In the genomic region with DNA sequence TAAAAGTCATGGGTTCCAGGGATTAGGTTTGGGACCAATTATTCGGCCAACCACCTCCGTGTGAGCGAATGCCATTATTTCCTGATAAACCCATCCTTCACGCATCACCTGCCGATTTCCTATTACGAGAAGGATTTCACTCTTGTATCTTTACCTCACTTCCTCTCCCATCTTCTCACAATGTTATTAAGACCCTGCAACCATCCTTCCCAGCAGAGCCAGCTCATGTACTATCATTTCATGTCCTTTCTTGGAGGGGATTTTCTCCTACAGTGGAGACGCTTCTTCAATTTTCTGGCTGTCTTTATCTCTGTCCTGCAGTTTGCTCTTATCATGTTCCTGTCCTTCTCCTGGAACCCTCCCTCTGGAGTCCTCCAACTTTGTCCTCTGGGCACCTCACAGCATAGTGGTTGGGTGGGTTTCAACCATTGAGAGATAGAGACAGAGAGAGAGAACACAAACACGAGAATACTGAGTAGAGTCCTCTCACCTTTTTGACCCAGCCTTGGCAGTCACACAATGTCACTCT, we compare ENCODE assay signal across 1 cellular context.
TF ChIP-seq lines count a peak whose summit lies in the region.

No MANE protein-coding gene starts in this region.

TF ChIP-seq in K562, 482 proteins besides CTCF, POLR2A, EP300 and RAD21 (continued from another document and continues in another):
- TF ChIP-seq CHAMP1 (IDR thresholded peaks at IDR 0.05) = 0 out of 2 replicates have a peak, but pooled peaks have one; percentile 26
- no peak for TF ChIP-seq SAFB (IDR thresholded peaks at IDR 0.05; ENCODE audit: borderline replicate concordance, low read depth, low read length)
- peak; percentile 73 for TF ChIP-seq CBFA2T2 (conservative IDR thresholded peaks at IDR 0.05)
- 0 out of 2 replicates have a peak, but pooled peaks have one; percentile 25 for TF ChIP-seq NFIC (IDR thresholded peaks at IDR 0.05)
- no peak for TF ChIP-seq STAT5A (IDR thresholded peaks at IDR 0.05; ENCODE audit: borderline replicate concordance, low read length)
- peak in 1 of 2 experiments; percentile 24; a peak in 1 of 4 replicates for TF ChIP-seq RCOR1 (IDR thresholded peaks at IDR 0.05; ENCODE audit: borderline replicate concordance in 1 of 2, low read depth in 2 of 2, low read length in 2 of 2)
- TF ChIP-seq, protein P1, sequence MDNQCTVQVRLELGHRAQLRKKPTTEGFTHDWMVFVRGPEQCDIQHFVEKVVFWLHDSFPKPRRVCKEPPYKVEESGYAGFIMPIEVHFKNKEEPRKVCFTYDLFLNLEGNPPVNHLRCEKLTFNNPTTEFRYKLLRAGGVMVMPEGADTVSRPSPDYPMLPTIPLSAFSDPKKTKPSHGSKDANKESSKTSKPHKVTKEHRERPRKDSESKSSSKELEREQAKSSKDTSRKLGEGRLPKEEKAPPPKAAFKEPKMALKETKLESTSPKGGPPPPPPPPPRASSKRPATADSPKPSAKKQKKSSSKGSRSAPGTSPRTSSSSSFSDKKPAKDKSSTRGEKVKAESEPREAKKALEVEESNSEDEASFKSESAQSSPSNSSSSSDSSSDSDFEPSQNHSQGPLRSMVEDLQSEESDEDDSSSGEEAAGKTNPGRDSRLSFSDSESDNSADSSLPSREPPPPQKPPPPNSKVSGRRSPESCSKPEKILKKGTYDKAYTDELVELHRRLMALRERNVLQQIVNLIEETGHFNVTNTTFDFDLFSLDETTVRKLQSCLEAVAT (IDR thresholded peaks at IDR 0.05) = 0 out of 4 replicates have a peak, but pooled peaks of 1 of the 2 experiments have one; percentile 15
- TF ChIP-seq CEBPG (CRISPR knock-in tag; IDR thresholded peaks at IDR 0.05) = no peak
- no peak for TF ChIP-seq CEBPG (tag; conservative IDR thresholded peaks at IDR 0.05 in 1 of 2, IDR thresholded peaks at IDR 0.05 in 1 of 2)
- TF ChIP-seq, protein P2, sequence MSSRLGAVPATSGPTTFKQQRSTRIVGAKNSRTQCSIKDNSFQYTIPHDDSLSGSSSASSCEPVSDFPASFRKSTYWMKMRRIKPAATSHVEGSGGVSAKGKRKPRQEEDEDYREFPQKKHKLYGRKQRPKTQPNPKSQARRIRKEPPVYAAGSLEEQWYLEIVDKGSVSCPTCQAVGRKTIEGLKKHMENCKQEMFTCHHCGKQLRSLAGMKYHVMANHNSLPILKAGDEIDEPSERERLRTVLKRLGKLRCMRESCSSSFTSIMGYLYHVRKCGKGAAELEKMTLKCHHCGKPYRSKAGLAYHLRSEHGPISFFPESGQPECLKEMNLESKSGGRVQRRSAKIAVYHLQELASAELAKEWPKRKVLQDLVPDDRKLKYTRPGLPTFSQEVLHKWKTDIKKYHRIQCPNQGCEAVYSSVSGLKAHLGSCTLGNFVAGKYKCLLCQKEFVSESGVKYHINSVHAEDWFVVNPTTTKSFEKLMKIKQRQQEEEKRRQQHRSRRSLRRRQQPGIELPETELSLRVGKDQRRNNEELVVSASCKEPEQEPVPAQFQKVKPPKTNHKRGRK (tag; IDR thresholded peaks at IDR 0.05) = no peak
- TF ChIP-seq COPS2 (conservative IDR thresholded peaks at IDR 0.05) = no peak
- TF ChIP-seq, protein P3, sequence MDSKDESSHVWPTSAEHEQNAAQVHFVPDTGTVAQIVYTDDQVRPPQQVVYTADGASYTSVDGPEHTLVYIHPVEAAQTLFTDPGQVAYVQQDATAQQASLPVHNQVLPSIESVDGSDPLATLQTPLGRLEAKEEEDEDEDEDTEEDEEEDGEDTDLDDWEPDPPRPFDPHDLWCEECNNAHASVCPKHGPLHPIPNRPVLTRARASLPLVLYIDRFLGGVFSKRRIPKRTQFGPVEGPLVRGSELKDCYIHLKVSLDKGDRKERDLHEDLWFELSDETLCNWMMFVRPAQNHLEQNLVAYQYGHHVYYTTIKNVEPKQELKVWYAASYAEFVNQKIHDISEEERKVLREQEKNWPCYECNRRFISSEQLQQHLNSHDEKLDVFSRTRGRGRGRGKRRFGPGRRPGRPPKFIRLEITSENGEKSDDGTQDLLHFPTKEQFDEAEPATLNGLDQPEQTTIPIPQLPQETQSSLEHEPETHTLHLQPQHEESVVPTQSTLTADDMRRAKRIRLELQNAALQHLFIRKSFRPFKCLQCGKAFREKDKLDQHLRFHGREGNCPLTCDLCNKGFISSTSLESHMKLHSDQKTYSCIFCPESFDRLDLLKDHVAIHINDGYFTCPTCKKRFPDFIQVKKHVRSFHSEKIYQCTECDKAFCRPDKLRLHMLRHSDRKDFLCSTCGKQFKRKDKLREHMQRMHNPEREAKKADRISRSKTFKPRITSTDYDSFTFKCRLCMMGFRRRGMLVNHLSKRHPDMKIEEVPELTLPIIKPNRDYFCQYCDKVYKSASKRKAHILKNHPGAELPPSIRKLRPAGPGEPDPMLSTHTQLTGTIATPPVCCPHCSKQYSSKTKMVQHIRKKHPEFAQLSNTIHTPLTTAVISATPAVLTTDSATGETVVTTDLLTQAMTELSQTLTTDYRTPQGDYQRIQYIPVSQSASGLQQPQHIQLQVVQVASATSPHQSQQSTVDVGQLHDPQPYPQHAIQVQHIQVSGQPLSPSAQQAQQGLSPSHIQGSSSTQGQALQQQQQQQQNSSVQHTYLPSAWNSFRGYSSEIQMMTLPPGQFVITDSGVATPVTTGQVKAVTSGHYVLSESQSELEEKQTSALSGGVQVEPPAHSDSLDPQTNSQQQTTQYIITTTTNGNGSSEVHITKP (IDR thresholded peaks at IDR 0.05; ENCODE audit: partially characterized antibody) = peak; percentile 13
- no peak for TF ChIP-seq SMARCB1 (IDR thresholded peaks at IDR 0.05; ENCODE audit: insufficient read length, low read depth)
- no peak for TF ChIP-seq NRF1 (conservative IDR thresholded peaks at IDR 0.05 in 1 of 2, IDR thresholded peaks at IDR 0.05 in 1 of 2)
- TF ChIP-seq MEF2D (tag; conservative IDR thresholded peaks at IDR 0.05; ENCODE audit: low read depth) = no peak
- no peak for TF ChIP-seq REST (CRISPR knock-in tag; IDR thresholded peaks at IDR 0.05; ENCODE audit: low read depth)
- TF ChIP-seq DPF2 (IDR thresholded peaks at IDR 0.05) = peak; percentile 85
- no peak for TF ChIP-seq SIN3A (IDR thresholded peaks at IDR 0.05; ENCODE audit: borderline replicate concordance in 2 of 2, control insufficient read depth in 1 of 2, low read depth in 2 of 2, low read length in 2 of 2)
- TF ChIP-seq NCOA1 (IDR thresholded peaks at IDR 0.05; ENCODE audit: low read depth) = no peak
- no peak for TF ChIP-seq KLF10 (CRISPR knock-in tag; IDR thresholded peaks at IDR 0.05)
- no peak for TF ChIP-seq DACH1 (IDR thresholded peaks at IDR 0.05; ENCODE audit: partially characterized antibody)
- TF ChIP-seq MECOM (CRISPR knock-in tag; IDR thresholded peaks at IDR 0.05) = peak; percentile 70; the same call in 1 of the 2 replicates
- TF ChIP-seq ESRRA (IDR thresholded peaks at IDR 0.05; ENCODE audit: borderline replicate concordance, low read depth) = no peak
- TF ChIP-seq MCM7 (IDR thresholded peaks at IDR 0.05) = no peak
- peak; percentile 81 for TF ChIP-seq TRIM28 (IDR thresholded peaks at IDR 0.05)
- TF ChIP-seq, protein P4, sequence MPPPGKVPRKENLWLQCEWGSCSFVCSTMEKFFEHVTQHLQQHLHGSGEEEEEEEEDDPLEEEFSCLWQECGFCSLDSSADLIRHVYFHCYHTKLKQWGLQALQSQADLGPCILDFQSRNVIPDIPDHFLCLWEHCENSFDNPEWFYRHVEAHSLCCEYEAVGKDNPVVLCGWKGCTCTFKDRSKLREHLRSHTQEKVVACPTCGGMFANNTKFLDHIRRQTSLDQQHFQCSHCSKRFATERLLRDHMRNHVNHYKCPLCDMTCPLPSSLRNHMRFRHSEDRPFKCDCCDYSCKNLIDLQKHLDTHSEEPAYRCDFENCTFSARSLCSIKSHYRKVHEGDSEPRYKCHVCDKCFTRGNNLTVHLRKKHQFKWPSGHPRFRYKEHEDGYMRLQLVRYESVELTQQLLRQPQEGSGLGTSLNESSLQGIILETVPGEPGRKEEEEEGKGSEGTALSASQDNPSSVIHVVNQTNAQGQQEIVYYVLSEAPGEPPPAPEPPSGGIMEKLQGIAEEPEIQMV (tag; conservative IDR thresholded peaks at IDR 0.05; ENCODE audit: low read depth) = no peak
- no peak for TF ChIP-seq POLR2G (IDR thresholded peaks at IDR 0.05; ENCODE audit: low read depth, low read length)
- TF ChIP-seq ZNF184 (CRISPR knock-in tag; IDR thresholded peaks at IDR 0.05) = no peak
- peak; percentile 40; the same call in 1 of the 2 replicates for TF ChIP-seq CXXC5 (CRISPR knock-in tag; IDR thresholded peaks at IDR 0.05)
- TF ChIP-seq STAT5B (CRISPR knock-in tag; IDR thresholded peaks at IDR 0.05) = no peak
- TF ChIP-seq MTA2 (IDR thresholded peaks at IDR 0.05; ENCODE audit: low read depth) = peak; percentile 59
- no peak for TF ChIP-seq ZBTB17 (CRISPR knock-in tag; IDR thresholded peaks at IDR 0.05)
- peak; percentile 74 for TF ChIP-seq SMARCA4 (IDR thresholded peaks at IDR 0.05)
- TF ChIP-seq SRF (CRISPR knock-in tag; IDR thresholded peaks at IDR 0.05) = peak; percentile 92 to 98
- no peak for TF ChIP-seq ZBTB34 (CRISPR knock-in tag; IDR thresholded peaks at IDR 0.05)
- TF ChIP-seq CC2D1A (IDR thresholded peaks at IDR 0.05) = 0 out of 2 replicates have a peak, but pooled peaks have one; percentile 19
- no peak for TF ChIP-seq PML (IDR thresholded peaks at IDR 0.05; ENCODE audit: low read length)
- TF ChIP-seq PURB (CRISPR knock-in tag; IDR thresholded peaks at IDR 0.05; ENCODE audit: low read depth) = no peak
- TF ChIP-seq SMARCE1 (IDR thresholded peaks at IDR 0.05) = peak; percentile 55
- peak; percentile 17 to 85; a peak in 2 of 4 replicates for TF ChIP-seq TRIM24 (IDR thresholded peaks at IDR 0.05)
- TF ChIP-seq, protein P5, sequence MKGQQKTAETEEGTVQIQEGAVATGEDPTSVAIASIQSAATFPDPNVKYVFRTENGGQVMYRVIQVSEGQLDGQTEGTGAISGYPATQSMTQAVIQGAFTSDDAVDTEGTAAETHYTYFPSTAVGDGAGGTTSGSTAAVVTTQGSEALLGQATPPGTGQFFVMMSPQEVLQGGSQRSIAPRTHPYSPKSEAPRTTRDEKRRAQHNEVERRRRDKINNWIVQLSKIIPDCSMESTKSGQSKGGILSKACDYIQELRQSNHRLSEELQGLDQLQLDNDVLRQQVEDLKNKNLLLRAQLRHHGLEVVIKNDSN (CRISPR knock-in tag; IDR thresholded peaks at IDR 0.05) = no peak
- TF ChIP-seq ZNF124 (CRISPR knock-in tag; IDR thresholded peaks at IDR 0.05) = no peak
- no peak for TF ChIP-seq NFIX (CRISPR knock-in tag; IDR thresholded peaks at IDR 0.05; ENCODE audit: low read depth)
- no peak for TF ChIP-seq CHCHD3 (CRISPR knock-in tag; IDR thresholded peaks at IDR 0.05)
- peak; percentile 91 for TF ChIP-seq ARID1B (IDR thresholded peaks at IDR 0.05)
- TF ChIP-seq SOX6 (IDR thresholded peaks at IDR 0.05) = peak; percentile 51; the same call in 1 of the 2 replicates
